Comparison of ENCODE assay signal across 17 cellular contexts in genomic region chr22:34800265-34800664, GRCh38.
A peak's percentile ranks its signal among the peaks of the same experiment; 100 is the strongest.
DNase-seq lines count a peak whose midpoint lies in the region; ATAC-seq and TF ChIP-seq lines count a peak whose summit lies in the region.
"Had no signal": no experiment of that assay in that cellular context is flagged by ENCODE, and none has a peak within 500 bp of the region (broad histone marks: within the 10 kb centered on the region; RNA-seq: fewer than 3 reads in every experiment).

No MANE protein-coding gene starts in this region.

- no peaks in the 10 kb centered on the region for H3K36me3 ChIP-seq in body of pancreas (replicated peaks in 1 of 2; ENCODE audit: insufficient read depth in 1 of 2, low read depth in 2 of 2)
- H3K36me3 ChIP-seq: brain microvascular endothelial cell had no signal

- no peaks in the 10 kb centered on the region for H3K27me3 ChIP-seq in body of pancreas
- H3K27me3 ChIP-seq: brain microvascular endothelial cell had no signal

- H3K4me1 Mint-ChIP-seq in mesothelial cell of epicardium = peaks cover 42% of the 10 kb centered on the region
- H3K4me1 Mint-ChIP-seq: IgD-negative memory B cell had no signal

- no peak overlapping the region for H3K27ac ChIP-seq in body of pancreas
- H3K27ac ChIP-seq: brain microvascular endothelial cell had no signal

- intact Hi-C loops in body of pancreas (cut with DNase I) = no loop called here

- H3K9me3 Mint-ChIP-seq in mesothelial cell of epicardium = no peaks in the 10 kb centered on the region

- DNase-seq in AG04449 (ENCODE audit: low read depth, low spot score) = peak; percentile 38
- peak; percentile 3 for DNase-seq in GM04504 (ENCODE audit: low read depth)
- peak in 3 of 4 donors; percentile 39 to 52 (median 49) for DNase-seq in body of pancreas
- peak in 1 of 2 experiments; percentile 64 for DNase-seq in mesothelial cell of epicardium (ENCODE audit: low spot score in 2 of 2, unreplicated experiment in 2 of 2)
- no peak for DNase-seq in MV-4-11 (lab: John Stamatoyannopoulos, UW)
- DNase-seq in GM19240 (ENCODE audit: insufficient read length, low spot score) = no peak
- DNase-seq in activated CD4-positive, alpha-beta T cell treated with anti-CD3 and anti-CD28 coated beads, Interleukin-2, amount 50 U/mL, for 1 hour = no peak
- DNase-seq: brain microvascular endothelial cell; glutamatergic neuron; NCI-H2171; NK-92 treated with Interleukin-12 subunit alpha and Interleukin-12 subunit beta, amount 100 ng/mL, for 24 hours; RPMI8226; stimulated activated CD4-positive, alpha-beta T cell treated with anti-CD3 and anti-CD28 coated beads, Interleukin-4, amount 100 ng/mL, for 1 hour; SW 1271 had no signal

- TF ChIP-seq POLR2A in body of pancreas (IDR thresholded peaks at IDR 0.05) = no peak

- WGBS in body of pancreas, 2 donors = 34 to 39% methylated on average over 9 of the region's 9 CpGs

- ATAC-seq in body of pancreas (peak; percentile 58), HG02798 (IDR thresholded peaks at IDR 0.05; ENCODE audit: poor library complexity, unreplicated experiment) (no peak)
- ATAC-seq: mucosa of descending colon had no signal

- TF ChIP-seq CTCF in AG04449 (IDR thresholded peaks at IDR 0.05; ENCODE audit: insufficient read depth, low read length, missing control alignments) (no peak), body of pancreas (IDR thresholded peaks at IDR 0.05) (no peak), mesothelial cell of epicardium (IDR thresholded peaks at IDR 0.05; ENCODE audit: unreplicated experiment) (no peak)

- POLR2A ChIA-PET in AG04449 (lab: Yijun Ruan, JAX) = interaction anchor here (0.8 to 1.6 kb wide), 3 partner anchors 14 to 174 kb away, joined by 3 to 6 read pairs (median 3); no protein-coding TSS in a partner anchor

- H3K4me1 ChIP-seq in body of pancreas = peaks cover 5% of the 10 kb centered on the region

- peaks cover 11% of the 10 kb centered on the region for H3K27me3 Mint-ChIP-seq in mesothelial cell of epicardium (ENCODE audit: low read depth)
- H3K27me3 Mint-ChIP-seq: IgD-negative memory B cell had no signal

- peak overlapping the region; percentile 96 for H3K27ac Mint-ChIP-seq in mesothelial cell of epicardium
- H3K27ac Mint-ChIP-seq: IgD-negative memory B cell had no signal

- H3K4me3 ChIP-seq in AG04449 (ENCODE audit: low read depth, low read length) (no peak overlapping the region; the same call in 1 of the 2 replicates), body of pancreas (no peak overlapping the region)
- H3K4me3 ChIP-seq: mucosa of descending colon had no signal

- H3K36me3 Mint-ChIP-seq in mesothelial cell of epicardium = no peaks in the 10 kb centered on the region
- H3K36me3 Mint-ChIP-seq: IgD-negative memory B cell had no signal

- no peak overlapping the region for H3K4me3 Mint-ChIP-seq in mesothelial cell of epicardium
- H3K4me3 Mint-ChIP-seq: IgD-negative memory B cell had no signal

- CTCF ChIA-PET in AG04449 (lab: Yijun Ruan, JAX) = interaction anchor here (0.9 to 2.2 kb wide), 3 partner anchors 17 to 355 kb away, joined by 3 to 6 read pairs (median 5); no protein-coding TSS in a partner anchor

- no peaks in the 10 kb centered on the region for H3K9me3 ChIP-seq in body of pancreas
- H3K9me3 ChIP-seq: mucosa of descending colon had no signal

Comparison
In these comparisons a context has a peak if more than half of its experiments do, and no peak if none do; other contexts are left out.
1. DNase-seq: peak in AG04449 (single experiment), GM04504 (single experiment) and body of pancreas (3 of 4); none in MV-4-11 (single experiment), GM19240 (single experiment) and activated CD4-positive, alpha-beta T cell treated with anti-CD3 and anti-CD28 coated beads, Interleukin-2, amount 50 U/mL, for 1 hour (single experiment).